ENCODE assay signal across 25 cellular contexts in genomic region chr11:10438451-10438850, GRCh38. TPM values are rescaled to one million over a fixed set of nuclear protein-coding genes. Genes with fewer than 3 reads are reported as not detected.
DNase-seq lines count a peak whose midpoint lies in the region; ATAC-seq, FAIRE-seq and TF ChIP-seq lines count a peak whose summit lies in the region.
"Had no signal": no experiment of that assay in that cellular context is flagged by ENCODE, and none has a peak within 500 bp of the region (broad histone marks: within the 10 kb centered on the region; RNA-seq: fewer than 3 reads in every experiment).

No MANE protein-coding gene starts in this region.

- intact Hi-C loops in K562 (cut with micrococcal nuclease), result no loop called here

- 90% methylated on average over 1 of the region's 1 CpG for WGBS in K562 (ENCODE audit: insufficient coverage, low coverage, missing lambda C conversion rate)

- peaks cover 12% of the 10 kb centered on the region for H3K27me3 Mint-ChIP-seq in activated naive CD4-positive, alpha-beta T cell treated with anti-CD3 and anti-CD28 coated beads, Interleukin-2, amount 10 ng/mL, durations not matched to agents 7 days and 5 days
- H3K27me3 Mint-ChIP-seq: B cell had no signal

- no peaks in the 10 kb centered on the region for H3K9me3 Mint-ChIP-seq in activated naive CD4-positive, alpha-beta T cell treated with anti-CD3 and anti-CD28 coated beads, Interleukin-2, amount 10 ng/mL, durations not matched to agents 7 days and 5 days
- H3K9me3 Mint-ChIP-seq: CD8-positive, alpha-beta T cell had no signal

- no peaks in the 10 kb centered on the region for H3K9me3 ChIP-seq in K562 (replicated peaks; ENCODE audit: control insufficient read depth, insufficient read depth, low read depth, low read length)
- H3K9me3 ChIP-seq: Caco-2 had no signal

- TF ChIP-seq RAD21 in K562 (CRISPR knock-in tag; conservative IDR thresholded peaks at IDR 0.05 in 1 of 2, IDR thresholded peaks at IDR 0.05 in 1 of 2), result no peak

- no peaks in the 10 kb centered on the region for H4K20me1 ChIP-seq in K562 (replicated peaks; ENCODE audit: control insufficient read depth, insufficient read depth, low read length)

- H3K79me2 ChIP-seq in K562 (ENCODE audit: control insufficient read depth, insufficient read depth, low read length), result no peaks in the 10 kb centered on the region

- TF ChIP-seq CTCF in NB4 (IDR thresholded peaks at IDR 0.05; ENCODE audit: low read depth, low read length) (no peak), K562 (IDR thresholded peaks at IDR 0.05 in 2 of 3, conservative IDR thresholded peaks at IDR 0.05 in 1 of 3; ENCODE audit: insufficient read depth in 2 of 3, low read depth in 1 of 3, low read length in 3 of 3) (no peak), fibroblast of the aortic adventitia (IDR thresholded peaks at IDR 0.05; ENCODE audit: insufficient read depth, low read length) (no peak), omental fat pad (IDR thresholded peaks at IDR 0.05) (no peak)

- POLR2A ChIA-PET in K562 (lab: Yijun Ruan, JAX), result interaction anchor here (0.6 to 1.8 kb wide), 3 partner anchors 9 to 282 kb away, joined by 3 to 6 read pairs (median 4); no protein-coding TSS in a partner anchor

- peaks cover 2 to 5% of the 10 kb centered on the region in 2 experiments; a peak in 2 of 5 replicates for H3K4me1 ChIP-seq in K562 (replicated peaks in 1 of 2; ENCODE audit: control insufficient read depth in 2 of 2, insufficient read depth in 2 of 2, low read length in 2 of 2)
- H3K4me1 ChIP-seq: SJSA1 had no signal

- no peak overlapping the region for H2AFZ ChIP-seq in K562 (ENCODE audit: low read depth, low read length)

- H3K27ac Mint-ChIP-seq in activated naive CD4-positive, alpha-beta T cell treated with anti-CD3 and anti-CD28 coated beads, Interleukin-2, amount 10 ng/mL, durations not matched to agents 7 days and 5 days, result no peak overlapping the region
- H3K27ac Mint-ChIP-seq: B cell; CD8-positive, alpha-beta T cell had no signal

- H3K9ac ChIP-seq in K562 (ENCODE audit: insufficient read depth in 1 of 2, low read depth in 2 of 2, low read length in 2 of 2), result no peak overlapping the region

- no TSS peak for BruUV-seq in K562 (replicated peaks; lab: Mats Ljungman, UMichigan)

- H3K9me1 ChIP-seq in K562 (ENCODE audit: control insufficient read depth, insufficient read depth, low read length), result no peaks in the 10 kb centered on the region

- TF ChIP-seq EP300 in K562 (IDR thresholded peaks at IDR 0.05; ENCODE audit: low read length), result no peak

- peaks cover 25% of the 10 kb centered on the region for H3K4me1 Mint-ChIP-seq in activated naive CD4-positive, alpha-beta T cell treated with anti-CD3 and anti-CD28 coated beads, Interleukin-2, amount 10 ng/mL, durations not matched to agents 7 days and 5 days

- no peak overlapping the region for H3K4me3 Mint-ChIP-seq in activated naive CD4-positive, alpha-beta T cell treated with anti-CD3 and anti-CD28 coated beads, Interleukin-2, amount 10 ng/mL, durations not matched to agents 7 days and 5 days
- H3K4me3 Mint-ChIP-seq: B cell; CD8-positive, alpha-beta T cell had no signal

- H3K4me2 ChIP-seq in K562 (ENCODE audit: insufficient read depth, low read length), result no peak overlapping the region

- in situ Hi-C loops in K562 (cut with MboI), result no loop called here

- TF ChIP-seq POLR2A in NB4 (IDR thresholded peaks at IDR 0.05; ENCODE audit: extremely low read depth, insufficient read length) (no peak), K562 (conservative IDR thresholded peaks at IDR 0.05) (no peak)

- no peaks in the 10 kb centered on the region for H3K36me3 Mint-ChIP-seq in activated naive CD4-positive, alpha-beta T cell treated with anti-CD3 and anti-CD28 coated beads, Interleukin-2, amount 10 ng/mL, durations not matched to agents 7 days and 5 days
- H3K36me3 Mint-ChIP-seq: CD8-positive, alpha-beta T cell had no signal

- H3K4me3 ChIP-seq in NB4 (ENCODE audit: low read depth, low read length), result no peak overlapping the region
- H3K4me3 ChIP-seq in K562, result no peak overlapping the region
- no peak overlapping the region for H3K4me3 ChIP-seq in fibroblast of the aortic adventitia (ENCODE audit: low read depth, low read length)
- H3K4me3 ChIP-seq: GM12878, MG63, SJSA1 had no signal

- no peaks in the 10 kb centered on the region for H3K36me3 ChIP-seq in K562 (ENCODE audit: control insufficient read depth, insufficient read depth, low read length)
- H3K36me3 ChIP-seq: MG63, SJSA1 had no signal

- CTCF ChIA-PET in K562 (lab: Yijun Ruan, JAX; ENCODE audit: low intra/inter-chr PET ratio), result no interaction called here
- CTCF ChIA-PET in activated naive CD4-positive, alpha-beta T cell treated with anti-CD3 and anti-CD28 coated beads, Interleukin-2, amount 10 ng/mL, durations not matched to agents 7 days and 5 days (lab: Charles Lee), result interaction anchor here (1.2 kb wide), 1 partner anchor 25 kb away, joined by 4 read pairs; no protein-coding TSS in a partner anchor

- FAIRE-seq in K562 (lab: Jason Lieb, UNC), result peak; percentile 19
- FAIRE-seq: GM12878 had no signal

- no peaks in the 10 kb centered on the region for H3K27me3 ChIP-seq in K562 (ENCODE audit: control insufficient read depth in 2 of 2, insufficient read depth in 2 of 2, low read length in 2 of 2)
- H3K27me3 ChIP-seq: MG63, SJSA1 had no signal

- DNase-seq in NB4 (ENCODE audit: low read depth) (peak; percentile 29), K562 (ENCODE audit: extremely low read depth in 1 of 4, low spot score in 3 of 4) (no peak), fibroblast of the aortic adventitia (ENCODE audit: low read depth) (peak; percentile 10), omental fat pad (ENCODE audit: low spot score) (no peak), NCI-H1417 (lab: John Stamatoyannopoulos, UW) (no peak), ecto neural progenitor cell (ENCODE audit: low spot score) (no peak)
- DNase-seq in activated naive CD4-positive, alpha-beta T cell treated with anti-CD3 and anti-CD28 coated beads, Interleukin-2, amount 10 ng/mL, durations not matched to agents 7 days and 5 days, result no peak
- DNase-seq: Caco-2; CD8-positive, alpha-beta T cell; EL; GDM1; KG1; MG63; NCI-H1417 treated with DMSO at 0.1 percent for 48 hours; NCI-H1694 treated with DMSO at 0.1 percent for 48 hours; NCI-H2081; NCI-H2227 treated with DMSO at 0.1 percent for 48 hours; NCI-H526 treated with DMSO at 0.1 percent for 48 hours; Right ventricle myocardium superior; RPMI8226 had no signal

- ATAC-seq in K562 (no peak), omental fat pad (ENCODE audit: low FRiP score) (no peak)
- ATAC-seq: CD8-positive, alpha-beta T cell; GM12878; HCT116 had no signal

- no peak overlapping the region for H3K27ac ChIP-seq in K562 (ENCODE audit: extremely low read depth, low read depth, low read length)
- H3K27ac ChIP-seq: C4-2B, SJSA1 had no signal

TF ChIP-seq in K562, 482 proteins besides CTCF, POLR2A, EP300 and RAD21:
- TF ChIP-seq ZNF124 (CRISPR knock-in tag; IDR thresholded peaks at IDR 0.05), result no peak
- no peak for TF ChIP-seq PHF8 (IDR thresholded peaks at IDR 0.05; ENCODE audit: borderline replicate concordance, low read length)
- no peak for TF ChIP-seq LARP7 (IDR thresholded peaks at IDR 0.05)
- TF ChIP-seq NEUROD1 (IDR thresholded peaks at IDR 0.05; ENCODE audit: borderline replicate concordance, low read depth, low read length, partially characterized antibody), result no peak
- no peak for TF ChIP-seq TARDBP (IDR thresholded peaks at IDR 0.05)
- no peak for TF ChIP-seq DMBX1 (CRISPR knock-in tag; IDR thresholded peaks at IDR 0.05; ENCODE audit: borderline replicate concordance)
- TF ChIP-seq DIDO1 (tag; IDR thresholded peaks at IDR 0.05; ENCODE audit: low read depth), result no peak
- no peak for TF ChIP-seq NONO (IDR thresholded peaks at IDR 0.05; ENCODE audit: low read depth in 2 of 2, low read length in 1 of 2)
- no peak for TF ChIP-seq ZNF140 (CRISPR knock-in tag; IDR thresholded peaks at IDR 0.05)
- no peak for TF ChIP-seq COPS2 (conservative IDR thresholded peaks at IDR 0.05)
- no peak for TF ChIP-seq TAF7 (tag; IDR thresholded peaks at IDR 0.05)
TF ChIP-seq in K562: peak in this region for 0.

RNA-seq across cellular contexts. Expression of gene AMPD3, which starts 16.6 kb away (rescaled TPM):
- total RNA-seq in K562 (2011; cell fraction: chromatin; rRNA removed; ENCODE audit: low replicate concordance), result 55.3 and 77.7 TPM in 2 replicates
- 41.2 and 45.5 TPM in 2 replicates for total RNA-seq in K562 (2011; cell fraction: nucleolus; rRNA removed)
- 42.5 and 52.8 TPM in 2 replicates for total RNA-seq in K562 (2011; cell fraction: nucleoplasm; rRNA removed)
- total RNA-seq in K562 (2014; rRNA removed) (11.2 and 14.2 TPM in 2 replicates), K562 (2014; rRNA removed; fragmentation: Illumina TruSeq; extraction: Trizol) (7.1 and 7.8 TPM in 2 replicates), K562 (2015; rRNA removed; fragmentation: Illumina TruSeq; extraction: Trizol) (6.1 and 7.2 TPM in 2 replicates), K562 (2021) (17.3 and 17.9 TPM in 2 replicates), fibroblast of the aortic adventitia (ENCODE audit: low replicate concordance) (5.3 and 7.0 TPM in 2 replicates), omental fat pad (10 to 100 TPM in 2 of 4 donors, 1 to 10 TPM in 2; 4.4 to 43.3 (median 9.9) TPM)
- polyA plus RNA-seq in K562 (2011; rRNA removed) (22.2 and 23.6 TPM in 2 replicates), K562 (2014; fragmentation: Illumina TruSeq; extraction: Trizol) (15.3 and 19.7 TPM in 2 replicates), K562 (2014; fragmentation: Nextera tagmentation; extraction: Ambion mirVana) (1 to 10 TPM; 4.4 to 6.0 TPM), K562 (2014; rRNA removed) (12.8 and 13.4 TPM in 2 replicates)
- polyA plus RNA-seq in K562 (2011; cell fraction: cytosol; rRNA removed), result 17.5 and 39.4 TPM in 2 replicates
- polyA plus RNA-seq in K562 (2011; cell fraction: nucleus; rRNA removed), result 47.3 and 74.7 TPM in 2 replicates
- 10.7 and 13.0 TPM in 2 replicates for polyA plus RNA-seq in K562 (2012)
- 13.6 and 15.4 TPM in 2 replicates for polyA minus RNA-seq in K562 (2011; rRNA and poly(A)+ RNA removed)
- 12.5 and 18.0 TPM in 2 replicates for polyA minus RNA-seq in K562 (2011; cell fraction: cytosol; rRNA and poly(A)+ RNA removed)
- polyA minus RNA-seq in K562 (2011; cell fraction: nucleus; rRNA and poly(A)+ RNA removed), result 30.7 and 31.7 TPM in 2 replicates

Comparison
In these comparisons a context has a peak if more than half of its experiments do, and no peak if none do; other contexts are left out.
1. DNase-seq: peak in NB4 (single experiment) and fibroblast of the aortic adventitia (single experiment); none in K562 (0 of 4), omental fat pad (single experiment), NCI-H1417 (0 of 3), activated naive CD4-positive, alpha-beta T cell treated with anti-CD3 and anti-CD28 coated beads, Interleukin-2, amount 10 ng/mL, durations not matched to agents 7 days and 5 days (single experiment) and ecto neural progenitor cell (single experiment).